ENCODE assay signal across 19 cellular contexts in genomic region chr17:14904406-14904805, GRCh38.
"Had no signal": no experiment of that assay in that cellular context is flagged by ENCODE, and none has a peak within 500 bp of the region (broad histone marks: within the 10 kb centered on the region; RNA-seq: fewer than 3 reads in every experiment).

No MANE protein-coding gene starts in this region.

- H3K36me3 ChIP-seq: colonic mucosa, heart right ventricle, neutrophil, thyroid gland, WERI-Rb-1 had no signal

- H3K4me3 ChIP-seq: colonic mucosa, heart right ventricle, thyroid gland had no signal

- H3K9me3 ChIP-seq: colonic mucosa, neutrophil, thyroid gland had no signal

- DNase-seq: activated CD4-positive, alpha-beta T cell treated with anti-CD3 and anti-CD28 coated beads, Interleukin-2, amount 50 U/mL, for 4 hours; activated gamma-delta T cell treated with Interleukin-2 at 50 U/mL for 16 hours; caudate nucleus; colonic mucosa; endodermal cell; heart right ventricle; immature natural killer cell; left ventricle myocardium superior; stimulated activated CD8-positive, alpha-beta memory T cell treated with anti-CD3 and anti-CD28 coated beads, Interleukin-4, amount 100 ng/mL, for 48 hours; stimulated activated naive CD4-positive, alpha-beta T cell; T-helper 2 cell; thyroid gland; WERI-Rb-1 had no signal

- H3K9ac ChIP-seq: parathyroid adenoma had no signal

- ATAC-seq: activated naive CD4-positive, alpha-beta T cell treated with anti-CD3 and anti-CD28 coated beads, Interleukin-2, amount 50 U/mL, for 72 hours; heart right ventricle; left ventricle myocardium superior; natural killer cell treated with Interleukin-12 subunit alpha and Interleukin-12 subunit beta and Interleukin-15 and Interleukin-18, amount 100 ng/mL, for 72 hours; sciatic nerve had no signal

- H3K79me2 ChIP-seq: parathyroid adenoma had no signal

- H2AFZ ChIP-seq: parathyroid adenoma had no signal

- H3K27ac ChIP-seq: colonic mucosa, epithelial cell of prostate, heart right ventricle, neutrophil, parathyroid adenoma, thyroid gland, WERI-Rb-1 had no signal

- H3K4me1 ChIP-seq: colonic mucosa, heart right ventricle, parathyroid adenoma, thyroid gland had no signal

- H3K27me3 ChIP-seq: colonic mucosa, heart right ventricle, neutrophil, thyroid gland had no signal
